In the genomic region with DNA sequence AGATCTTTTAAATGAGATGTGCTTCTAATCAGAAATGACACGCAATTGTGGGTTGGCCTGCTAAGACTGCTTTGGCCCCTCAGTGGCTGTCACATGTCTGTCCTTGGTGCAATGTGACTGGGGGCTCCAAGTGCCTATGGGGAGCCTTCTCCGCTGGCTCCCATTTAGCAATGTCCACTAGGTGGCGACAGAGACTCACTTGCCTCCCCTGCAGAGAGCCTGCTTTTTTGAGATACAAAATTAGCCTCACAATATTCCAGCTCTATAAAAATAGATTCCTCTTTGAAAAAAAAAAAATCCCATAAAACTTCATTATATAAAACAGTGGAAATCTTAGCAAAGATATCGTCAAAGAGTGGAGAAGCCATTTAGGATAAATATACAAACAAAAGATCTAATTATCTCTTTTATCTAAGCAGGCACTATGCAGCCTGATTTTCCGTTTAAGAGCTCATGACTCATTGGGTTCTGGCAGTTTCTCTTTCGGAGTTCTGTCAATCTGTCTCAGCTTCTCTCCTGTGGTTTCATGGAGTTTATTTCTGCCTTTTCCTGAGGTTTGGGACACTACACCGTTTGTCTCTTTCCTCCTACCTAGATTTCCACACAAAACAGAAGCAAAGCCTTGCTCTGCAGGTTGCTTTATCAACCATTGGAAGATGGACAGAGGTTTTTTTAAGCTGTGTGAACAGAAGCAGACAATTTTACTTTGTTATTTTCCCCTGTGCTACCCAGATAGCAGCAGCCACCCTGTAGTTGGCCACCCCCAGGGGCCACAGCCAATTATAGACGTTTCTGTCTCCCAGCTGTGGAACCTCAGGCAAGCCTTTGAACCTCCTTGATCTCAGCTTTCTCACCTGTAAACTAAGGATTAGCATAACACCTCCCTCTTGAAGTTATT, we compare ENCODE assay signal across 8 cellular contexts.
DNase-seq lines count a peak whose midpoint lies in the region; ATAC-seq and TF ChIP-seq lines count a peak whose summit lies in the region.

No MANE protein-coding gene starts in this region.

- peak; percentile 89 for TF ChIP-seq CTCF in activated B cell treated with CpG ODN at 0.5 μM for 24 hours (IDR thresholded peaks at IDR 0.05)

- no peak overlapping the region for H3K4me3 Mint-ChIP-seq in activated B cell treated with CpG ODN at 0.5 μM for 24 hours

- DNase-seq in NCI-H1930 (lab: John Stamatoyannopoulos, UW) (peak; percentile 5 to 37), activated B cell treated with CpG ODN at 0.5 μM for 24 hours (peak; percentile 29), kidney glomerular epithelial cell (lab: John Stamatoyannopoulos, UW) (peak; percentile 89)
- peak; percentile 15 for DNase-seq in central memory CD4-positive, alpha-beta T cell
- DNase-seq in stimulated activated CD4-positive, alpha-beta T cell treated with anti-CD3 and anti-CD28 coated beads, Interleukin-1b, Interleukin-23, amount 100 ng/mL, for 1 hour (ENCODE audit: low read depth in 2 of 2), result peak; percentile 2 to 17

- H3K36me3 Mint-ChIP-seq in activated B cell treated with CpG ODN at 0.5 μM for 24 hours (ENCODE audit: low read depth), result no peaks in the 10 kb centered on the region

- no peak overlapping the region for H3K27ac Mint-ChIP-seq in activated B cell treated with CpG ODN at 0.5 μM for 24 hours

- H3K9ac ChIP-seq in ES-I3 (ENCODE audit: low read depth, low read length), result peak overlapping the region; percentile 4; the same call in 1 of the 2 replicates

- H3K9me3 Mint-ChIP-seq in activated B cell treated with CpG ODN at 0.5 μM for 24 hours, result no peaks in the 10 kb centered on the region

- peaks cover 9% of the 10 kb centered on the region for H3K27me3 Mint-ChIP-seq in activated B cell treated with CpG ODN at 0.5 μM for 24 hours

- peaks cover 7% of the 10 kb centered on the region; the same call in 1 of the 2 replicates for H3K4me1 ChIP-seq in ES-I3 (ENCODE audit: insufficient read depth, low read length)

- no peaks in the 10 kb centered on the region for H3K36me3 ChIP-seq in ES-I3 (ENCODE audit: insufficient read depth, low read length)

- H3K4me1 Mint-ChIP-seq in activated B cell treated with CpG ODN at 0.5 μM for 24 hours, result peaks cover 4% of the 10 kb centered on the region

- POLR2A ChIA-PET in activated B cell treated with CpG ODN at 0.5 μM for 24 hours (lab: Charles Lee), result no interaction called here

- ATAC-seq in HG02623 (IDR thresholded peaks at IDR 0.05; ENCODE audit: unreplicated experiment), result peak; percentile 86
- ATAC-seq in activated B cell treated with CpG ODN at 0.5 μM for 24 hours (ENCODE audit: low read depth), result peak; percentile 67
- ATAC-seq in HG03469 (IDR thresholded peaks at IDR 0.05; ENCODE audit: unreplicated experiment), result no peak

- intact Hi-C loops in activated B cell treated with CpG ODN at 0.5 μM for 24 hours (cut with micrococcal nuclease), result loop anchor here (1.0 kb wide), 4 partner anchors 29 to 239 kb away; no protein-coding TSS in a partner anchor

- H3K9me3 ChIP-seq in ES-I3 (ENCODE audit: control insufficient read depth, insufficient read depth, low read length), result no peaks in the 10 kb centered on the region

- CTCF ChIA-PET in activated B cell treated with CpG ODN at 0.5 μM for 24 hours (lab: Charles Lee), result interaction anchor here (0.7 to 3.8 kb wide), 23 partner anchors 8 to 336 kb away, joined by 3 to 43 read pairs (median 4); no protein-coding TSS in a partner anchor

Comparison
In these comparisons a context has a peak if more than half of its experiments do, and no peak if none do; other contexts are left out.
1. DNase-seq: peak in every context shown above with its lines; median percentile 89 in kidney glomerular epithelial cell; 29 in activated B cell treated with CpG ODN at 0.5 μM for 24 hours; 21 in NCI-H1930; 15 in central memory CD4-positive, alpha-beta T cell; 10 in stimulated activated CD4-positive, alpha-beta T cell treated with anti-CD3 and anti-CD28 coated beads, Interleukin-1b, Interleukin-23, amount 100 ng/mL, for 1 hour.